Comparison of ENCODE assay signal across 1 cellular context in genomic region chr3:58217209-58217811, GRCh38.
TF ChIP-seq lines count a peak whose summit lies in the region.

No MANE protein-coding gene starts in this region.

TF ChIP-seq in H1, 55 proteins besides CTCF, POLR2A, EP300 and RAD21:
- TF ChIP-seq, protein P1, sequence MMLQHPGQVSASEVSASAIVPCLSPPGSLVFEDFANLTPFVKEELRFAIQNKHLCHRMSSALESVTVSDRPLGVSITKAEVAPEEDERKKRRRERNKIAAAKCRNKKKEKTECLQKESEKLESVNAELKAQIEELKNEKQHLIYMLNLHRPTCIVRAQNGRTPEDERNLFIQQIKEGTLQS (IDR thresholded peaks at IDR 0.05; ENCODE audit: insufficient read depth, low read depth, low read length): no peak
- TF ChIP-seq CREB1 (IDR thresholded peaks at IDR 0.05) (peak; percentile 72), KDM1A (IDR thresholded peaks at IDR 0.05; ENCODE audit: borderline replicate concordance, low read length) (no peak), PHF8 (conservative IDR thresholded peaks at IDR 0.05; ENCODE audit: low read depth, low read length) (no peak), SP1 (IDR thresholded peaks at IDR 0.05; ENCODE audit: low read depth, low read length) (no peak), TCF12 (IDR thresholded peaks at IDR 0.05; ENCODE audit: low read depth, low read length) (0 out of 2 replicates have a peak, but pooled peaks have one; percentile 46), SAP30 (IDR thresholded peaks at IDR 0.05; ENCODE audit: insufficient read depth, insufficient replicate concordance, low read length) (peak; percentile 69), SIX5 (IDR thresholded peaks at IDR 0.05; ENCODE audit: low read depth, low read length) (no peak), CHD2 (IDR thresholded peaks at IDR 0.05; ENCODE audit: low read length) (no peak), JUND (IDR thresholded peaks at IDR 0.05; ENCODE audit: low read length) (0 out of 2 replicates have a peak, but pooled peaks have one; percentile 10), GTF2F1 (IDR thresholded peaks at IDR 0.05; ENCODE audit: borderline replicate concordance, low read depth, low read length) (no peak), SIN3A (conservative IDR thresholded peaks at IDR 0.05 in 1 of 2, IDR thresholded peaks at IDR 0.05 in 1 of 2; ENCODE audit: low read depth in 1 of 2, low read length in 2 of 2) (peak in 1 of 2 experiments; percentile 77; a peak in 2 of 4 replicates), RBBP5 (IDR thresholded peaks at IDR 0.05; ENCODE audit: borderline replicate concordance, low read depth, low read length) (no peak), ZNF274 (IDR thresholded peaks at IDR 0.05; ENCODE audit: borderline replicate concordance, extremely low read depth, low read length) (no peak), MAFK (IDR thresholded peaks at IDR 0.05; ENCODE audit: low read depth, low read length) (no peak), CBX8 (IDR thresholded peaks at IDR 0.05; ENCODE audit: borderline replicate concordance, low read depth, low read length) (no peak), TEAD4 (IDR thresholded peaks at IDR 0.05; ENCODE audit: low read depth, low read length) (peak; percentile 86), POLR2AphosphoS5 (IDR thresholded peaks at IDR 0.05; ENCODE audit: low read depth, low read length) (no peak), USF2 (IDR thresholded peaks at IDR 0.05; ENCODE audit: low read length) (no peak), RXRA (IDR thresholded peaks at IDR 0.05; ENCODE audit: insufficient read depth, low read depth, low read length) (no peak), SIRT6 (IDR thresholded peaks at IDR 0.05; ENCODE audit: low read length) (no peak), HDAC2 (IDR thresholded peaks at IDR 0.05; ENCODE audit: borderline replicate concordance in 1 of 2, low read depth in 2 of 2, low read length in 2 of 2) (0 out of 4 replicates have a peak, but pooled peaks of 1 of the 2 experiments have one; percentile 27), KDM5A (IDR thresholded peaks at IDR 0.05; ENCODE audit: low read length) (no peak), CHD1 (IDR thresholded peaks at IDR 0.05; ENCODE audit: low read depth, low read length) (no peak), CTBP2 (IDR thresholded peaks at IDR 0.05; ENCODE audit: borderline replicate concordance, insufficient read depth, insufficient read length, low read length) (peak; percentile 45), HDAC6 (IDR thresholded peaks at IDR 0.05; ENCODE audit: low read depth, low read length) (no peak), TAF7 (optimal IDR thresholded peaks at IDR 0.05; ENCODE audit: borderline replicate concordance, low read depth, low read length) (no peak), NRF1 (IDR thresholded peaks at IDR 0.05; ENCODE audit: low read depth, low read length) (no peak), RNF2 (IDR thresholded peaks at IDR 0.05; ENCODE audit: borderline replicate concordance, low read depth, low read length, missing control alignments, poor library complexity, severe bottlenecking) (no peak), KDM4A (IDR thresholded peaks at IDR 0.05; ENCODE audit: low read depth, low read length, severe bottlenecking) (peak; percentile 46), NANOG (IDR thresholded peaks at IDR 0.05; ENCODE audit: insufficient read depth, low read depth, low read length, poor library complexity, severe bottlenecking) (no peak), YY1 (IDR thresholded peaks at IDR 0.05; ENCODE audit: low read depth, low read length) (0 out of 2 replicates have a peak, but pooled peaks have one; percentile 23), JUN (IDR thresholded peaks at IDR 0.05; ENCODE audit: low read depth, low read length) (no peak), BCL11A (IDR thresholded peaks at IDR 0.05; ENCODE audit: low read depth in 2 of 2, low read length in 2 of 2) (no peak), SP4 (IDR thresholded peaks at IDR 0.05; ENCODE audit: low read length) (no peak), ASH2L (IDR thresholded peaks at IDR 0.05; ENCODE audit: low read length) (no peak), CBX5 (IDR thresholded peaks at IDR 0.05; ENCODE audit: low read depth, low read length) (no peak)
- TF ChIP-seq, protein P2, sequence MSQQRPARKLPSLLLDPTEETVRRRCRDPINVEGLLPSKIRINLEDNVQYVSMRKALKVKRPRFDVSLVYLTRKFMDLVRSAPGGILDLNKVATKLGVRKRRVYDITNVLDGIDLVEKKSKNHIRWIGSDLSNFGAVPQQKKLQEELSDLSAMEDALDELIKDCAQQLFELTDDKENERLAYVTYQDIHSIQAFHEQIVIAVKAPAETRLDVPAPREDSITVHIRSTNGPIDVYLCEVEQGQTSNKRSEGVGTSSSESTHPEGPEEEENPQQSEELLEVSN (IDR thresholded peaks at IDR 0.05): peak; percentile 22
- TF ChIP-seq, protein P3, sequence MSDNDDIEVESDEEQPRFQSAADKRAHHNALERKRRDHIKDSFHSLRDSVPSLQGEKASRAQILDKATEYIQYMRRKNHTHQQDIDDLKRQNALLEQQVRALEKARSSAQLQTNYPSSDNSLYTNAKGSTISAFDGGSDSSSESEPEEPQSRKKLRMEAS (IDR thresholded peaks at IDR 0.05): peak; percentile 81
- TF ChIP-seq, protein P4, sequence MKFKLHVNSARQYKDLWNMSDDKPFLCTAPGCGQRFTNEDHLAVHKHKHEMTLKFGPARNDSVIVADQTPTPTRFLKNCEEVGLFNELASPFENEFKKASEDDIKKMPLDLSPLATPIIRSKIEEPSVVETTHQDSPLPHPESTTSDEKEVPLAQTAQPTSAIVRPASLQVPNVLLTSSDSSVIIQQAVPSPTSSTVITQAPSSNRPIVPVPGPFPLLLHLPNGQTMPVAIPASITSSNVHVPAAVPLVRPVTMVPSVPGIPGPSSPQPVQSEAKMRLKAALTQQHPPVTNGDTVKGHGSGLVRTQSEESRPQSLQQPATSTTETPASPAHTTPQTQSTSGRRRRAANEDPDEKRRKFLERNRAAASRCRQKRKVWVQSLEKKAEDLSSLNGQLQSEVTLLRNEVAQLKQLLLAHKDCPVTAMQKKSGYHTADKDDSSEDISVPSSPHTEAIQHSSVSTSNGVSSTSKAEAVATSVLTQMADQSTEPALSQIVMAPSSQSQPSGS (IDR thresholded peaks at IDR 0.05; ENCODE audit: low read length): peak; percentile 85; the same call in 1 of the 2 replicates
